In the genomic region with DNA sequence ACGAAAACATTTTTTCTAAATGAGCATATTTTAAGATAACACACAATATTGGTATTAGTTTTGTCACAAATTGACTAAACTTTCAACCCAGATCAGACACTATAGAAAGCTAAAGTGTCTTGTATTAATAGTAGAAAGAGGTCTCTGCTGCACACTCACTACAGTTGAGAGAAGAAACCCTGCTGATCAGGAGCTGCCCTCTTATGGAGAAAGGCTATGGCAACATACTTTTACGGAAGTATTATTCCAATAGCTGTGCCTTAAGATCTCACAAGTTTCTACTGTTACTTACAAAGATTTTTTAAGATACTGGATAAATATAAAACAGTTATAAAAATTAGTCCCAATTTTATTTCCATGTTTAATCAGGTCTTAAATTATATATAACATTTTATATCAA, we compare ENCODE assay signal across 15 cellular contexts.
DNase-seq lines count a peak whose midpoint lies in the region; ATAC-seq and TF ChIP-seq lines count a peak whose summit lies in the region.
"Had no signal": no experiment of that assay in that cellular context is flagged by ENCODE, and none has a peak within 500 bp of the region (broad histone marks: within the 10 kb centered on the region; RNA-seq: fewer than 3 reads in every experiment).

No MANE protein-coding gene starts in this region.

- H3K27me3 ChIP-seq in upper lobe of right lung, result no peaks in the 10 kb centered on the region
- H3K27me3 ChIP-seq: BLaER1 treated with 17β-estradiol and CSF1 and Interleukin-3, amounts not matched to agents 10 nM and 100 nM; heart left ventricle had no signal

- H3K4me3 ChIP-seq in fibroblast of villous mesenchyme (ENCODE audit: low read depth, low read length) (no peak overlapping the region), upper lobe of right lung (no peak overlapping the region)
- H3K4me3 ChIP-seq: BLaER1 treated with 17β-estradiol and CSF1 and Interleukin-3, amounts not matched to agents 10 nM and 100 nM; heart left ventricle; lung had no signal

- H3K36me3 ChIP-seq in upper lobe of right lung, result no peaks in the 10 kb centered on the region
- H3K36me3 ChIP-seq: BLaER1 treated with 17β-estradiol and CSF1 and Interleukin-3, amounts not matched to agents 10 nM and 100 nM; heart left ventricle had no signal

- TF ChIP-seq CTCF in fibroblast of villous mesenchyme (IDR thresholded peaks at IDR 0.05; ENCODE audit: insufficient read depth, low read depth, low read length), result peak; percentile 10
- peak; percentile 17 for TF ChIP-seq CTCF in upper lobe of right lung (IDR thresholded peaks at IDR 0.05)

- no peaks in the 10 kb centered on the region for H3K4me1 ChIP-seq in upper lobe of right lung
- H3K4me1 ChIP-seq: heart left ventricle had no signal

- peak; percentile 0 for DNase-seq in SIG-M5 treated with dmso at 0.1 percent for 504 hours (lab: John Stamatoyannopoulos, UW; ENCODE audit: unreplicated experiment)
- no peak for DNase-seq in SIG-M5 (lab: John Stamatoyannopoulos, UW)
- DNase-seq in NCI-H446 (lab: John Stamatoyannopoulos, UW), result peak; percentile 26 to 41
- peak; percentile 1 for DNase-seq in fibroblast of villous mesenchyme (ENCODE audit: low read depth)
- no peak for DNase-seq in upper lobe of right lung
- DNase-seq in LoVo (ENCODE audit: low spot score), result no peak
- no peak for DNase-seq in NCI-H524 treated with DMSO at 0.1 percent for 48 hours (lab: John Stamatoyannopoulos, UW)
- DNase-seq: activated CD8-positive, alpha-beta memory T cell treated with anti-CD3 and anti-CD28 coated beads for 24 hours; dermis blood vessel endothelial cell; heart left ventricle; stimulated activated CD4-positive, alpha-beta T cell treated with anti-CD3 and anti-CD28 coated beads, Interleukin-4, amount 100 ng/mL, for 1 hour; T-helper 2 cell had no signal

- intact Hi-C loops in upper lobe of right lung (cut with DNase I), result no loop called here

- ATAC-seq in upper lobe of right lung (peak; percentile 60), GM21381 (IDR thresholded peaks at IDR 0.05; ENCODE audit: unreplicated experiment) (no peak)
- ATAC-seq: heart left ventricle had no signal

- H3K27ac ChIP-seq in upper lobe of right lung, result no peak overlapping the region
- H3K27ac ChIP-seq: BLaER1 treated with 17β-estradiol and CSF1 and Interleukin-3, amounts not matched to agents 10 nM and 100 nM; heart left ventricle had no signal

- no peaks in the 10 kb centered on the region for H3K9me3 ChIP-seq in upper lobe of right lung
- H3K9me3 ChIP-seq: BLaER1 treated with 17β-estradiol and CSF1 and Interleukin-3, amounts not matched to agents 10 nM and 100 nM; heart left ventricle had no signal

Comparison
In these comparisons a context has a peak if more than half of its experiments do, and no peak if none do; other contexts are left out.
1. DNase-seq: peak in SIG-M5 treated with dmso at 0.1 percent for 504 hours (single experiment), NCI-H446 (2 of 2) and fibroblast of villous mesenchyme (single experiment); none in SIG-M5 (single experiment), upper lobe of right lung (single experiment), LoVo (single experiment) and NCI-H524 treated with DMSO at 0.1 percent for 48 hours (single experiment).